In genomic region chr11:126862664-126863247, GRCh38 we compare ENCODE assay signal across 11 cellular contexts.
DNase-seq lines count a peak whose midpoint lies in the region; ATAC-seq, FAIRE-seq and TF ChIP-seq lines count a peak whose summit lies in the region.
"Had no signal": no experiment of that assay in that cellular context is flagged by ENCODE, and none has a peak within 500 bp of the region (broad histone marks: within the 10 kb centered on the region; RNA-seq: fewer than 3 reads in every experiment).

No MANE protein-coding gene starts in this region.

- H3K4me3 ChIP-seq in bronchial epithelial cell (ENCODE audit: low read depth, low read length) (no peak overlapping the region), gastroesophageal sphincter (no peak overlapping the region)
- H3K4me3 ChIP-seq: BLaER1 treated with 17β-estradiol and CSF1 and Interleukin-3, amounts not matched to agents 10 nM and 100 nM; cardiac muscle cell had no signal

- DNase-seq in ELF-1 (ENCODE audit: low read depth, low spot score) = peak; percentile 72
- DNase-seq in bronchial epithelial cell (ENCODE audit: low read depth) = no peak
- DNase-seq in NCI-H2227 (lab: John Stamatoyannopoulos, UW; ENCODE audit: unreplicated experiment) = no peak
- no peak for DNase-seq in activated gamma-delta T cell (lab: John Stamatoyannopoulos, UW)
- DNase-seq: foreskin melanocyte had no signal

- H3K9me3 ChIP-seq in gastroesophageal sphincter = no peaks in the 10 kb centered on the region
- H3K9me3 ChIP-seq: BLaER1 treated with 17β-estradiol and CSF1 and Interleukin-3, amounts not matched to agents 10 nM and 100 nM had no signal

- no peak overlapping the region for H3K27ac ChIP-seq in gastroesophageal sphincter
- H3K27ac ChIP-seq: BLaER1 treated with 17β-estradiol and CSF1 and Interleukin-3, amounts not matched to agents 10 nM and 100 nM; cardiac muscle cell had no signal

- H3K4me1 ChIP-seq in gastroesophageal sphincter = no peaks in the 10 kb centered on the region
- H3K4me1 ChIP-seq: BLaER1 treated with 17β-estradiol and CSF1 and Interleukin-3, amounts not matched to agents 10 nM and 100 nM had no signal

- TF ChIP-seq CTCF in bronchial epithelial cell (IDR thresholded peaks at IDR 0.05; ENCODE audit: insufficient read depth, low read length, severe bottlenecking) (no peak), gastroesophageal sphincter (IDR thresholded peaks at IDR 0.05) (no peak)

- WGBS in gastroesophageal sphincter (ENCODE audit: low coverage in 1 of 2), 2 donors = 14 to 67% methylated on average over 4 of the region's 7 CpGs

- no peak for TF ChIP-seq EP300 in gastroesophageal sphincter (IDR thresholded peaks at IDR 0.05)

- no peak for TF ChIP-seq POLR2A in gastroesophageal sphincter (IDR thresholded peaks at IDR 0.05)

- H3K27me3 ChIP-seq in bronchial epithelial cell (ENCODE audit: control insufficient read depth, insufficient read depth, low read length) (no peaks in the 10 kb centered on the region), gastroesophageal sphincter (peaks cover 47% of the 10 kb centered on the region)
- H3K27me3 ChIP-seq: BLaER1 treated with 17β-estradiol and CSF1 and Interleukin-3, amounts not matched to agents 10 nM and 100 nM had no signal

- peak; percentile 28 for FAIRE-seq in bronchial epithelial cell (lab: Jason Lieb, UNC)

- ATAC-seq in GM21360 (IDR thresholded peaks at IDR 0.05; ENCODE audit: unreplicated experiment) (peak; percentile 51), HG03571 (IDR thresholded peaks at IDR 0.05; ENCODE audit: unreplicated experiment) (peak; percentile 52), GM21576 (IDR thresholded peaks at IDR 0.05; ENCODE audit: unreplicated experiment) (no peak), gastroesophageal sphincter (no peak)

- no peaks in the 10 kb centered on the region for H3K36me3 ChIP-seq in bronchial epithelial cell (ENCODE audit: control insufficient read depth, insufficient read depth, low read length)
- no peaks in the 10 kb centered on the region for H3K36me3 ChIP-seq in gastroesophageal sphincter
- H3K36me3 ChIP-seq: BLaER1 treated with 17β-estradiol and CSF1 and Interleukin-3, amounts not matched to agents 10 nM and 100 nM; cardiac muscle cell had no signal

Comparison
In these comparisons a context has a peak if more than half of its experiments do, and no peak if none do; other contexts are left out.
1. ATAC-seq: peak in GM21360 (single experiment) and HG03571 (single experiment); none in GM21576 (single experiment) and gastroesophageal sphincter (single experiment).